Comparison of ENCODE assay signal across 8 cellular contexts in the genomic region with DNA sequence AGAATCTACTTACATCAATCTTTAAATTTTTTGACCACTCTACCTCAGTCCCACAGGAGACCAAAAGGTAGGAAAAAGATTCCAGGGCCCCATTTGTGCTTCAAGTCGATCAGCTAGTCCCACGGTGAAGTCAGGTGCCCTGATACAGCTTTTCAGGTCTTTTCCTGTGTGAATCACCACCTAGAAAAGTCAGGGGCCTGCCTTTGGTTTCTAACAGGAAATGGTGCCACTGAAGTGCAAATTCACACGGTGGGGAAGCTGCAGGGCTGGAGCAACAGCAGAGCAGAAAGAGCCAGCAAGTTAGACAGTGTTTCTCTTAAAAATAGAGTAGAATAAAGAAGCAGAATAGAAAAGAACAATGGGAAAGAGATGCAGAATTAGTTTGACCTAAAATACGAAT.
DNase-seq lines count a peak whose midpoint lies in the region; ATAC-seq and TF ChIP-seq lines count a peak whose summit lies in the region.

No MANE protein-coding gene starts in this region.

- CTCF ChIA-PET in A673 (lab: Charles Lee), result no interaction called here

- no peaks in the 10 kb centered on the region for H4K20me1 ChIP-seq in hepatocyte (ENCODE audit: insufficient read depth, poor library complexity, severe bottlenecking)

- H3K4me2 ChIP-seq in hepatocyte, result peak overlapping the region; percentile 27

- H3K79me2 ChIP-seq in hepatocyte, result peaks cover 8% of the 10 kb centered on the region

- H2AFZ ChIP-seq in hepatocyte, result peak overlapping the region; percentile 26

- no peaks in the 10 kb centered on the region for H3K9me2 ChIP-seq in hepatocyte (replicated peaks; ENCODE audit: insufficient read depth)

- intact Hi-C loops in A673 (cut with micrococcal nuclease; ENCODE audit: unreplicated experiment), result no loop called here

- peak; percentile 25 for DNase-seq in A673 (ENCODE audit: low spot score)
- peak; percentile 45 to 48 for DNase-seq in activated CD8-positive, alpha-beta memory T cell treated with anti-CD3 and anti-CD28 coated beads for 1 hour (ENCODE audit: extremely low read depth in 1 of 2, low read depth in 1 of 2)
- DNase-seq in hepatocyte (ENCODE audit: low spot score), result peak; percentile 32
- DNase-seq in stimulated activated CD8-positive, alpha-beta memory T cell treated with anti-CD3 and anti-CD28 coated beads, Interleukin-4, amount 100 ng/mL, for 24 hours (ENCODE audit: low read depth), result peak; percentile 41
- DNase-seq in NOMO-1 treated with DMSO at 0.1 percent for 48 hours (lab: John Stamatoyannopoulos, UW; ENCODE audit: unreplicated experiment), result no peak

- H3K4me1 ChIP-seq in A673 (ENCODE audit: insufficient read depth, low read length, poor library complexity, severe bottlenecking), result peaks cover 20% of the 10 kb centered on the region
- H3K4me1 ChIP-seq in hepatocyte (ENCODE audit: insufficient read depth), result peaks cover 12% of the 10 kb centered on the region

- H3K27me3 ChIP-seq in A673 (replicated peaks; ENCODE audit: insufficient read depth, low read depth, low read length, poor library complexity) (no peaks in the 10 kb centered on the region), hepatocyte (no peaks in the 10 kb centered on the region)

- no peak overlapping the region for H3K27ac ChIP-seq in A673 (ENCODE audit: low read depth, low read length, poor library complexity, severe bottlenecking)
- peak overlapping the region; percentile 39 for H3K27ac ChIP-seq in hepatocyte

- POLR2A ChIA-PET in A673 (lab: Charles Lee; ENCODE audit: low non-redundant PET), result no interaction called here

- H3K9me3 ChIP-seq in A673 (ENCODE audit: low read depth, low read length, poor library complexity, severe bottlenecking) (no peaks in the 10 kb centered on the region), hepatocyte (ENCODE audit: low read depth) (no peaks in the 10 kb centered on the region)

- 27% methylated on average over 4 of the region's 4 CpGs for WGBS in hepatocyte (ENCODE audit: low lambda C conversion rate, missing lambda C conversion rate)

- TF ChIP-seq CTCF in A673 (conservative IDR thresholded peaks at IDR 0.05; ENCODE audit: low read depth, low read length) (no peak), hepatocyte (IDR thresholded peaks at IDR 0.05; ENCODE audit: poor library complexity) (no peak)

- no peak overlapping the region for H3K4me3 ChIP-seq in A673 (ENCODE audit: low read depth, low read length, poor library complexity, severe bottlenecking)
- H3K4me3 ChIP-seq in hepatocyte, result no peak overlapping the region

- peak; percentile 92 for ATAC-seq in GM19397 (IDR thresholded peaks at IDR 0.05; ENCODE audit: unreplicated experiment)
- peak; percentile 92 for ATAC-seq in HG03520 (IDR thresholded peaks at IDR 0.05; ENCODE audit: unreplicated experiment)
- ATAC-seq in SK-N-SH treated with all-trans-retinoic acid at 6 μM for 48 hours, result no peak

- no TSS peak for BruUV-seq in A673 (replicated peaks; lab: Mats Ljungman, UMichigan)

- no peaks in the 10 kb centered on the region for H3K36me3 ChIP-seq in A673 (ENCODE audit: insufficient read depth, low read length, poor library complexity, severe bottlenecking)
- no peaks in the 10 kb centered on the region for H3K36me3 ChIP-seq in hepatocyte (replicated peaks; ENCODE audit: insufficient read depth, low read depth)

TF ChIP-seq in SK-N-SH treated with all-trans-retinoic acid at 6 μM for 48 hours, 23 proteins besides CTCF, POLR2A, EP300 and RAD21:
- TF ChIP-seq PPARA (CRISPR knock-in tag; IDR thresholded peaks at IDR 0.05; ENCODE audit: borderline replicate concordance), result no peak
- no peak for TF ChIP-seq ISL1 (CRISPR knock-in tag; IDR thresholded peaks at IDR 0.05)
- TF ChIP-seq TCF4 (CRISPR knock-in tag; IDR thresholded peaks at IDR 0.05; ENCODE audit: borderline replicate concordance), result no peak
- TF ChIP-seq, protein P1, sequence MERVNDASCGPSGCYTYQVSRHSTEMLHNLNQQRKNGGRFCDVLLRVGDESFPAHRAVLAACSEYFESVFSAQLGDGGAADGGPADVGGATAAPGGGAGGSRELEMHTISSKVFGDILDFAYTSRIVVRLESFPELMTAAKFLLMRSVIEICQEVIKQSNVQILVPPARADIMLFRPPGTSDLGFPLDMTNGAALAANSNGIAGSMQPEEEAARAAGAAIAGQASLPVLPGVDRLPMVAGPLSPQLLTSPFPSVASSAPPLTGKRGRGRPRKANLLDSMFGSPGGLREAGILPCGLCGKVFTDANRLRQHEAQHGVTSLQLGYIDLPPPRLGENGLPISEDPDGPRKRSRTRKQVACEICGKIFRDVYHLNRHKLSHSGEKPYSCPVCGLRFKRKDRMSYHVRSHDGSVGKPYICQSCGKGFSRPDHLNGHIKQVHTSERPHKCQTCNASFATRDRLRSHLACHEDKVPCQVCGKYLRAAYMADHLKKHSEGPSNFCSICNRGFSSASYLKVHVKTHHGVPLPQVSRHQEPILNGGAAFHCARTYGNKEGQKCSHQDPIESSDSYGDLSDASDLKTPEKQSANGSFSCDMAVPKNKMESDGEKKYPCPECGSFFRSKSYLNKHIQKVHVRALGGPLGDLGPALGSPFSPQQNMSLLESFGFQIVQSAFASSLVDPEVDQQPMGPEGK (CRISPR knock-in tag; IDR thresholded peaks at IDR 0.05; ENCODE audit: borderline replicate concordance), result no peak
- no peak for TF ChIP-seq SNAI2 (CRISPR knock-in tag; IDR thresholded peaks at IDR 0.05)
- TF ChIP-seq OSR1 (CRISPR knock-in tag; IDR thresholded peaks at IDR 0.05), result no peak
- no peak for TF ChIP-seq ESRRG (CRISPR knock-in tag; IDR thresholded peaks at IDR 0.05)
- no peak for TF ChIP-seq BACH2 (CRISPR knock-in tag; IDR thresholded peaks at IDR 0.05; ENCODE audit: borderline replicate concordance)
- TF ChIP-seq, protein P2, sequence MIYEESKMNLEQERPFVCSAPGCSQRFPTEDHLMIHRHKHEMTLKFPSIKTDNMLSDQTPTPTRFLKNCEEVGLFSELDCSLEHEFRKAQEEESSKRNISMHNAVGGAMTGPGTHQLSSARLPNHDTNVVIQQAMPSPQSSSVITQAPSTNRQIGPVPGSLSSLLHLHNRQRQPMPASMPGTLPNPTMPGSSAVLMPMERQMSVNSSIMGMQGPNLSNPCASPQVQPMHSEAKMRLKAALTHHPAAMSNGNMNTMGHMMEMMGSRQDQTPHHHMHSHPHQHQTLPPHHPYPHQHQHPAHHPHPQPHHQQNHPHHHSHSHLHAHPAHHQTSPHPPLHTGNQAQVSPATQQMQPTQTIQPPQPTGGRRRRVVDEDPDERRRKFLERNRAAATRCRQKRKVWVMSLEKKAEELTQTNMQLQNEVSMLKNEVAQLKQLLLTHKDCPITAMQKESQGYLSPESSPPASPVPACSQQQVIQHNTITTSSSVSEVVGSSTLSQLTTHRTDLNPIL (CRISPR knock-in tag; IDR thresholded peaks at IDR 0.05; ENCODE audit: low read depth), result no peak
- TF ChIP-seq, protein P3, sequence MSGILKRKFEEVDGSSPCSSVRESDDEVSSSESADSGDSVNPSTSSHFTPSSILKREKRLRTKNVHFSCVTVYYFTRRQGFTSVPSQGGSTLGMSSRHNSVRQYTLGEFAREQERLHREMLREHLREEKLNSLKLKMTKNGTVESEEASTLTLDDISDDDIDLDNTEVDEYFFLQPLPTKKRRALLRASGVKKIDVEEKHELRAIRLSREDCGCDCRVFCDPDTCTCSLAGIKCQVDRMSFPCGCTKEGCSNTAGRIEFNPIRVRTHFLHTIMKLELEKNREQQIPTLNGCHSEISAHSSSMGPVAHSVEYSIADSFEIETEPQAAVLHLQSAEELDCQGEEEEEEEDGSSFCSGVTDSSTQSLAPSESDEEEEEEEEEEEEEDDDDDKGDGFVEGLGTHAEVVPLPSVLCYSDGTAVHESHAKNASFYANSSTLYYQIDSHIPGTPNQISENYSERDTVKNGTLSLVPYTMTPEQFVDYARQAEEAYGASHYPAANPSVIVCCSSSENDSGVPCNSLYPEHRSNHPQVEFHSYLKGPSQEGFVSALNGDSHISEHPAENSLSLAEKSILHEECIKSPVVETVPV (CRISPR knock-in tag; IDR thresholded peaks at IDR 0.05), result no peak
- TF ChIP-seq ZC3H10 (CRISPR knock-in tag; IDR thresholded peaks at IDR 0.05), result no peak
- TF ChIP-seq, protein P4, sequence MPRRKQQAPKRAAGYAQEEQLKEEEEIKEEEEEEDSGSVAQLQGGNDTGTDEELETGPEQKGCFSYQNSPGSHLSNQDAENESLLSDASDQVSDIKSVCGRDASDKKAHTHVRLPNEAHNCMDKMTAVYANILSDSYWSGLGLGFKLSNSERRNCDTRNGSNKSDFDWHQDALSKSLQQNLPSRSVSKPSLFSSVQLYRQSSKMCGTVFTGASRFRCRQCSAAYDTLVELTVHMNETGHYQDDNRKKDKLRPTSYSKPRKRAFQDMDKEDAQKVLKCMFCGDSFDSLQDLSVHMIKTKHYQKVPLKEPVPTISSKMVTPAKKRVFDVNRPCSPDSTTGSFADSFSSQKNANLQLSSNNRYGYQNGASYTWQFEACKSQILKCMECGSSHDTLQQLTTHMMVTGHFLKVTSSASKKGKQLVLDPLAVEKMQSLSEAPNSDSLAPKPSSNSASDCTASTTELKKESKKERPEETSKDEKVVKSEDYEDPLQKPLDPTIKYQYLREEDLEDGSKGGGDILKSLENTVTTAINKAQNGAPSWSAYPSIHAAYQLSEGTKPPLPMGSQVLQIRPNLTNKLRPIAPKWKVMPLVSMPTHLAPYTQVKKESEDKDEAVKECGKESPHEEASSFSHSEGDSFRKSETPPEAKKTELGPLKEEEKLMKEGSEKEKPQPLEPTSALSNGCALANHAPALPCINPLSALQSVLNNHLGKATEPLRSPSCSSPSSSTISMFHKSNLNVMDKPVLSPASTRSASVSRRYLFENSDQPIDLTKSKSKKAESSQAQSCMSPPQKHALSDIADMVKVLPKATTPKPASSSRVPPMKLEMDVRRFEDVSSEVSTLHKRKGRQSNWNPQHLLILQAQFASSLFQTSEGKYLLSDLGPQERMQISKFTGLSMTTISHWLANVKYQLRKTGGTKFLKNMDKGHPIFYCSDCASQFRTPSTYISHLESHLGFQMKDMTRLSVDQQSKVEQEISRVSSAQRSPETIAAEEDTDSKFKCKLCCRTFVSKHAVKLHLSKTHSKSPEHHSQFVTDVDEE (CRISPR knock-in tag; IDR thresholded peaks at IDR 0.05), result no peak
- no peak for TF ChIP-seq GLIS3 (CRISPR knock-in tag; IDR thresholded peaks at IDR 0.05)
